In genomic region chr2:151852260-151853069, GRCh38 we compare ENCODE assay signal across 1 cellular context.
TF ChIP-seq lines count a peak whose summit lies in the region.

No MANE protein-coding gene starts in this region.

TF ChIP-seq in HepG2, 621 proteins besides CTCF, POLR2A, EP300 and RAD21 (continued from another document):
- TF ChIP-seq ZNF18 (CRISPR knock-in tag; IDR thresholded peaks at IDR 0.05; ENCODE audit: insufficient replicate concordance) (no peak), TMF1 (CRISPR knock-in tag; IDR thresholded peaks at IDR 0.05; ENCODE audit: low read depth) (no peak), GRHL1 (CRISPR knock-in tag; conservative IDR thresholded peaks at IDR 0.05) (no peak), ZNF274 (CRISPR knock-in tag; IDR thresholded peaks at IDR 0.05) (0 out of 2 replicates have a peak, but pooled peaks have one; percentile 20), SMAD9 (CRISPR knock-in tag; IDR thresholded peaks at IDR 0.05) (no peak), ETV5 (CRISPR knock-in tag; IDR thresholded peaks at IDR 0.05; ENCODE audit: borderline replicate concordance) (no peak), CBX1 (IDR thresholded peaks at IDR 0.05; ENCODE audit: low read depth) (no peak), ZNF713 (CRISPR knock-in tag; IDR thresholded peaks at IDR 0.05) (no peak), ZNF124 (CRISPR knock-in tag; IDR thresholded peaks at IDR 0.05) (no peak), KDM4B (CRISPR knock-in tag; IDR thresholded peaks at IDR 0.05) (no peak), ARNT2 (CRISPR knock-in tag; IDR thresholded peaks at IDR 0.05; ENCODE audit: low read depth) (no peak), NR2F2 (IDR thresholded peaks at IDR 0.05; ENCODE audit: borderline replicate concordance, low read depth) (peak; percentile 68; the same call in 1 of the 2 replicates), ETV6 (CRISPR knock-in tag; conservative IDR thresholded peaks at IDR 0.05) (no peak), ZFP82 (CRISPR knock-in tag; IDR thresholded peaks at IDR 0.05; ENCODE audit: borderline replicate concordance) (no peak), ZNF335 (CRISPR knock-in tag; IDR thresholded peaks at IDR 0.05) (no peak), RFXAP (CRISPR knock-in tag; IDR thresholded peaks at IDR 0.05; ENCODE audit: borderline replicate concordance) (no peak), ZMYM4 (CRISPR knock-in tag; IDR thresholded peaks at IDR 0.05) (no peak), ZNF251 (CRISPR knock-in tag; IDR thresholded peaks at IDR 0.05) (no peak), ZNF136 (CRISPR knock-in tag; IDR thresholded peaks at IDR 0.05; ENCODE audit: low read depth) (no peak), SOX5 (CRISPR knock-in tag; IDR thresholded peaks at IDR 0.05; ENCODE audit: borderline replicate concordance) (no peak), AKAP8 (CRISPR knock-in tag; IDR thresholded peaks at IDR 0.05) (no peak), THYN1 (CRISPR knock-in tag; IDR thresholded peaks at IDR 0.05; ENCODE audit: borderline replicate concordance, low read depth) (no peak), ZBTB7B (CRISPR knock-in tag; IDR thresholded peaks at IDR 0.05) (no peak), ZNF841 (CRISPR knock-in tag; IDR thresholded peaks at IDR 0.05; ENCODE audit: borderline replicate concordance) (no peak), PPARG (CRISPR knock-in tag; conservative IDR thresholded peaks at IDR 0.05) (no peak), THAP11 (CRISPR knock-in tag; IDR thresholded peaks at IDR 0.05) (no peak), ZNF354B (CRISPR knock-in tag; IDR thresholded peaks at IDR 0.05) (no peak), ZNF563 (CRISPR knock-in tag; IDR thresholded peaks at IDR 0.05) (no peak), PLRG1 (conservative IDR thresholded peaks at IDR 0.05) (no peak), CREM (IDR thresholded peaks at IDR 0.05) (no peak), CREM (CRISPR knock-in tag; IDR thresholded peaks at IDR 0.05) (no peak), SNAPC5 (CRISPR knock-in tag; IDR thresholded peaks at IDR 0.05; ENCODE audit: borderline replicate concordance) (no peak), ZNF280B (CRISPR knock-in tag; IDR thresholded peaks at IDR 0.05; ENCODE audit: borderline replicate concordance) (no peak), ELK4 (CRISPR knock-in tag; IDR thresholded peaks at IDR 0.05; ENCODE audit: borderline replicate concordance) (no peak), ZNF180 (CRISPR knock-in tag; IDR thresholded peaks at IDR 0.05; ENCODE audit: borderline replicate concordance, low read depth) (no peak), TEF (CRISPR knock-in tag; IDR thresholded peaks at IDR 0.05) (peak; percentile 64; the same call in 1 of the 2 replicates), ZSCAN25 (CRISPR knock-in tag; IDR thresholded peaks at IDR 0.05) (no peak), SCMH1 (CRISPR knock-in tag; IDR thresholded peaks at IDR 0.05; ENCODE audit: borderline replicate concordance) (no peak), ZNF441 (CRISPR knock-in tag; IDR thresholded peaks at IDR 0.05; ENCODE audit: borderline replicate concordance) (0 out of 2 replicates have a peak, but pooled peaks have one; percentile 19), CAMTA2 (CRISPR knock-in tag; IDR thresholded peaks at IDR 0.05; ENCODE audit: borderline replicate concordance) (0 out of 2 replicates have a peak, but pooled peaks have one; percentile 29), ATF7 (IDR thresholded peaks at IDR 0.05) (no peak), ATF7 (CRISPR knock-in tag; IDR thresholded peaks at IDR 0.05) (no peak), ZNF557 (CRISPR knock-in tag; IDR thresholded peaks at IDR 0.05) (no peak), ZC3H4 (CRISPR knock-in tag; IDR thresholded peaks at IDR 0.05; ENCODE audit: borderline replicate concordance) (no peak), STAG1 (CRISPR knock-in tag; IDR thresholded peaks at IDR 0.05) (no peak), SOX6 (IDR thresholded peaks at IDR 0.05) (no peak), SOX6 (CRISPR knock-in tag; IDR thresholded peaks at IDR 0.05) (no peak), ZSCAN22 (CRISPR knock-in tag; IDR thresholded peaks at IDR 0.05) (no peak), CHD4 (IDR thresholded peaks at IDR 0.05; ENCODE audit: borderline replicate concordance, low read length) (no peak), PAWR (CRISPR knock-in tag; IDR thresholded peaks at IDR 0.05; ENCODE audit: borderline replicate concordance) (no peak), HNRNPLL (IDR thresholded peaks at IDR 0.05; ENCODE audit: low read depth, low read length, poor library complexity, severe bottlenecking) (no peak)
